1 cellular context compared by ENCODE assay signal in the genomic region with DNA sequence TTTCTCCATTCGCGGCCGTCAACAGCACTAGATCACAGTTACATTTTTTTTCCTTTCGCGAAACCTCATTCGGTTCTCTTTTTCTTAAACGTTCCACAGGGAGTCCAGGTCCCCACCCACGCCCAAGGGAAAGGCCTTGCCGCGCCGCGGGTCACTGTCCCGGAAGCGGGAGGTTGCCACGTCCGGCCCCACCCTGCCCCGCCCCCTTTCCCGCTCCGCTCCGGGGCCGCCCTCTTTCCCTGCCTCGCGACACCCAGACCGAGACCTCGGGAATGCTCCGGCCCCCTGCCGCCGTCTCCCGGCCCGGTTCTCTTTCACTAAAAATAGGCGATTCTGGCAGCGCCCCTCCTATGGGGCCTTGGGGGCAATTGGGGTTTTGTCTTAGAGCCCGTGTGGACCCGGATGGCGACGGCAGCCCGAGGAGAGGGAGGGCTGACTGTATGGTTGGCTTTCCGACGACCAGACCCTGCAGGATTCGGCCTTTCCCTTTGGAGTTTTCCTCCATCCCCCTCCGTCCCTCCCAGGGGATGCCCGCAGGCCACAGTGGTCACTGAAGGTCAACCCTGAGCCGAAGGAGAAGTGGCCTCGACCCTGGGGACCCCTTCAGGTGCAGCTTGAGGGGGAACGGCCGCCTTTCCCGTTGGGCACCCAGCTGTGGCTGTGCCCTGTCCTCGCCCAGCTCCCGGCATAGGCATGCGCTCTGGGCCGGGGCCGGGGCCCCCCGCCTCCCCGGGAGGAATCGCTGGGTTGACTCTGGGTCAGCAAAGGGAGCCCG.
TF ChIP-seq lines count a peak whose summit lies in the region.

No MANE protein-coding gene starts in this region.

TF ChIP-seq in K562, 482 proteins besides CTCF, POLR2A, EP300 and RAD21 (continued from another document and continues in another):
- TF ChIP-seq, protein P1, sequence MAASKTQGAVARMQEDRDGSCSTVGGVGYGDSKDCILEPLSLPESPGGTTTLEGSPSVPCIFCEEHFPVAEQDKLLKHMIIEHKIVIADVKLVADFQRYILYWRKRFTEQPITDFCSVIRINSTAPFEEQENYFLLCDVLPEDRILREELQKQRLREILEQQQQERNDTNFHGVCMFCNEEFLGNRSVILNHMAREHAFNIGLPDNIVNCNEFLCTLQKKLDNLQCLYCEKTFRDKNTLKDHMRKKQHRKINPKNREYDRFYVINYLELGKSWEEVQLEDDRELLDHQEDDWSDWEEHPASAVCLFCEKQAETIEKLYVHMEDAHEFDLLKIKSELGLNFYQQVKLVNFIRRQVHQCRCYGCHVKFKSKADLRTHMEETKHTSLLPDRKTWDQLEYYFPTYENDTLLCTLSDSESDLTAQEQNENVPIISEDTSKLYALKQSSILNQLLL (CRISPR knock-in tag; IDR thresholded peaks at IDR 0.05; ENCODE audit: borderline replicate concordance): no peak
- TF ChIP-seq, protein P2, sequence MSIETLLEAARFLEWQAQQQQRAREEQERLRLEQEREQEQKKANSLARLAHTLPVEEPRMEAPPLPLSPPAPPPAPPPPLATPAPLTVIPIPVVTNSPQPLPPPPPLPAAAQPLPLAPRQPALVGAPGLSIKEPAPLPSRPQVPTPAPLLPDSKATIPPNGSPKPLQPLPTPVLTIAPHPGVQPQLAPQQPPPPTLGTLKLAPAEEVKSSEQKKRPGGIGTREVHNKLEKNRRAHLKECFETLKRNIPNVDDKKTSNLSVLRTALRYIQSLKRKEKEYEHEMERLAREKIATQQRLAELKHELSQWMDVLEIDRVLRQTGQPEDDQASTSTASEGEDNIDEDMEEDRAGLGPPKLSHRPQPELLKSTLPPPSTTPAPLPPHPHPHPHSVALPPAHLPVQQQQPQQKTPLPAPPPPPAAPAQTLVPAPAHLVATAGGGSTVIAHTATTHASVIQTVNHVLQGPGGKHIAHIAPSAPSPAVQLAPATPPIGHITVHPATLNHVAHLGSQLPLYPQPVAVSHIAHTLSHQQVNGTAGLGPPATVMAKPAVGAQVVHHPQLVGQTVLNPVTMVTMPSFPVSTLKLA (conservative IDR thresholded peaks at IDR 0.05): peak; percentile 57 to 73
- TF ChIP-seq RNF2 (IDR thresholded peaks at IDR 0.05): 0 out of 2 replicates have a peak, but pooled peaks have one; percentile 41
- TF ChIP-seq NFXL1 (CRISPR knock-in tag; IDR thresholded peaks at IDR 0.05): 0 out of 2 replicates have a peak, but pooled peaks have one; percentile 45
- TF ChIP-seq RCOR1 (IDR thresholded peaks at IDR 0.05; ENCODE audit: borderline replicate concordance in 1 of 2, low read depth in 2 of 2, low read length in 2 of 2): peak in 1 of 2 experiments; percentile 17; a peak in 1 of 4 replicates
- no peak for TF ChIP-seq NR2C2 (CRISPR knock-in tag; IDR thresholded peaks at IDR 0.05)
- peak; percentile 88 for TF ChIP-seq NR2C2 (tag; IDR thresholded peaks at IDR 0.05)
- TF ChIP-seq EZH2 (IDR thresholded peaks at IDR 0.05; ENCODE audit: borderline replicate concordance, low read depth, low read length): no peak
- TF ChIP-seq, protein P3, sequence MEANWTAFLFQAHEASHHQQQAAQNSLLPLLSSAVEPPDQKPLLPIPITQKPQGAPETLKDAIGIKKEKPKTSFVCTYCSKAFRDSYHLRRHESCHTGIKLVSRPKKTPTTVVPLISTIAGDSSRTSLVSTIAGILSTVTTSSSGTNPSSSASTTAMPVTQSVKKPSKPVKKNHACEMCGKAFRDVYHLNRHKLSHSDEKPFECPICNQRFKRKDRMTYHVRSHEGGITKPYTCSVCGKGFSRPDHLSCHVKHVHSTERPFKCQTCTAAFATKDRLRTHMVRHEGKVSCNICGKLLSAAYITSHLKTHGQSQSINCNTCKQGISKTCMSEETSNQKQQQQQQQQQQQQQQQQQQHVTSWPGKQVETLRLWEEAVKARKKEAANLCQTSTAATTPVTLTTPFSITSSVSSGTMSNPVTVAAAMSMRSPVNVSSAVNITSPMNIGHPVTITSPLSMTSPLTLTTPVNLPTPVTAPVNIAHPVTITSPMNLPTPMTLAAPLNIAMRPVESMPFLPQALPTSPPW (CRISPR knock-in tag; IDR thresholded peaks at IDR 0.05): peak; percentile 77; the same call in 1 of the 2 replicates
- peak; percentile 39 for TF ChIP-seq PHF20 (IDR thresholded peaks at IDR 0.05; ENCODE audit: partially characterized antibody)
- TF ChIP-seq, protein P4, sequence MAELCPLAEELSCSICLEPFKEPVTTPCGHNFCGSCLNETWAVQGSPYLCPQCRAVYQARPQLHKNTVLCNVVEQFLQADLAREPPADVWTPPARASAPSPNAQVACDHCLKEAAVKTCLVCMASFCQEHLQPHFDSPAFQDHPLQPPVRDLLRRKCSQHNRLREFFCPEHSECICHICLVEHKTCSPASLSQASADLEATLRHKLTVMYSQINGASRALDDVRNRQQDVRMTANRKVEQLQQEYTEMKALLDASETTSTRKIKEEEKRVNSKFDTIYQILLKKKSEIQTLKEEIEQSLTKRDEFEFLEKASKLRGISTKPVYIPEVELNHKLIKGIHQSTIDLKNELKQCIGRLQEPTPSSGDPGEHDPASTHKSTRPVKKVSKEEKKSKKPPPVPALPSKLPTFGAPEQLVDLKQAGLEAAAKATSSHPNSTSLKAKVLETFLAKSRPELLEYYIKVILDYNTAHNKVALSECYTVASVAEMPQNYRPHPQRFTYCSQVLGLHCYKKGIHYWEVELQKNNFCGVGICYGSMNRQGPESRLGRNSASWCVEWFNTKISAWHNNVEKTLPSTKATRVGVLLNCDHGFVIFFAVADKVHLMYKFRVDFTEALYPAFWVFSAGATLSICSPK (IDR thresholded peaks at IDR 0.05; ENCODE audit: borderline replicate concordance): peak; percentile 39; the same call in 1 of the 2 replicates
- TF ChIP-seq ZNF274 (IDR thresholded peaks at IDR 0.05; ENCODE audit: borderline replicate concordance, low read depth, low read length): no peak
- TF ChIP-seq FOXK2 (conservative IDR thresholded peaks at IDR 0.05 in 1 of 2, IDR thresholded peaks at IDR 0.05 in 1 of 2; ENCODE audit: low read depth in 2 of 2): peak; percentile 11 to 74; a peak in 2 of 4 replicates
- TF ChIP-seq NBN (IDR thresholded peaks at IDR 0.05; ENCODE audit: low read depth): 0 out of 2 replicates have a peak, but pooled peaks have one; percentile 33
- TF ChIP-seq, protein P5, sequence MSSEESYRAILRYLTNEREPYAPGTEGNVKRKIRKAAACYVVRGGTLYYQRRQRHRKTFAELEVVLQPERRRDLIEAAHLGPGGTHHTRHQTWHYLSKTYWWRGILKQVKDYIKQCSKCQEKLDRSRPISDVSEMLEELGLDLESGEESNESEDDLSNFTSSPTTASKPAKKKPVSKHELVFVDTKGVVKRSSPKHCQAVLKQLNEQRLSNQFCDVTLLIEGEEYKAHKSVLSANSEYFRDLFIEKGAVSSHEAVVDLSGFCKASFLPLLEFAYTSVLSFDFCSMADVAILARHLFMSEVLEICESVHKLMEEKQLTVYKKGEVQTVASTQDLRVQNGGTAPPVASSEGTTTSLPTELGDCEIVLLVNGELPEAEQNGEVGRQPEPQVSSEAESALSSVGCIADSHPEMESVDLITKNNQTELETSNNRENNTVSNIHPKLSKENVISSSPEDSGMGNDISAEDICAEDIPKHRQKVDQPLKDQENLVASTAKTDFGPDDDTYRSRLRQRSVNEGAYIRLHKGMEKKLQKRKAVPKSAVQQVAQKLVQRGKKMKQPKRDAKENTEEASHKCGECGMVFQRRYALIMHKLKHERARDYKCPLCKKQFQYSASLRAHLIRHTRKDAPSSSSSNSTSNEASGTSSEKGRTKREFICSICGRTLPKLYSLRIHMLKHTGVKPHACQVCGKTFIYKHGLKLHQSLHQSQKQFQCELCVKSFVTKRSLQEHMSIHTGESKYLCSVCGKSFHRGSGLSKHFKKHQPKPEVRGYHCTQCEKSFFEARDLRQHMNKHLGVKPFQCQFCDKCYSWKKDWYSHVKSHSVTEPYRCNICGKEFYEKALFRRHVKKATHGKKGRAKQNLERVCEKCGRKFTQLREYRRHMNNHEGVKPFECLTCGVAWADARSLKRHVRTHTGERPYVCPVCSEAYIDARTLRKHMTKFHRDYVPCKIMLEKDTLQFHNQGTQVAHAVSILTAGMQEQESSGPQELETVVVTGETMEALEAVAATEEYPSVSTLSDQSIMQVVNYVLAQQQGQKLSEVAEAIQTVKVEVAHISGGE (CRISPR knock-in tag; IDR thresholded peaks at IDR 0.05): peak in 1 of 3 experiments; percentile 60; a peak in 2 of 6 replicates
- no peak for TF ChIP-seq ZNF134 (CRISPR knock-in tag; conservative IDR thresholded peaks at IDR 0.05)
- TF ChIP-seq ZNF780A (CRISPR knock-in tag; IDR thresholded peaks at IDR 0.05): no peak
- no peak for TF ChIP-seq ZNF707 (CRISPR knock-in tag; conservative IDR thresholded peaks at IDR 0.05)
- no peak for TF ChIP-seq DIDO1 (tag; IDR thresholded peaks at IDR 0.05; ENCODE audit: low read depth)
- TF ChIP-seq HNRNPLL (IDR thresholded peaks at IDR 0.05; ENCODE audit: low read depth, low read length, poor library complexity, severe bottlenecking): peak; percentile 1
- TF ChIP-seq, protein P6, sequence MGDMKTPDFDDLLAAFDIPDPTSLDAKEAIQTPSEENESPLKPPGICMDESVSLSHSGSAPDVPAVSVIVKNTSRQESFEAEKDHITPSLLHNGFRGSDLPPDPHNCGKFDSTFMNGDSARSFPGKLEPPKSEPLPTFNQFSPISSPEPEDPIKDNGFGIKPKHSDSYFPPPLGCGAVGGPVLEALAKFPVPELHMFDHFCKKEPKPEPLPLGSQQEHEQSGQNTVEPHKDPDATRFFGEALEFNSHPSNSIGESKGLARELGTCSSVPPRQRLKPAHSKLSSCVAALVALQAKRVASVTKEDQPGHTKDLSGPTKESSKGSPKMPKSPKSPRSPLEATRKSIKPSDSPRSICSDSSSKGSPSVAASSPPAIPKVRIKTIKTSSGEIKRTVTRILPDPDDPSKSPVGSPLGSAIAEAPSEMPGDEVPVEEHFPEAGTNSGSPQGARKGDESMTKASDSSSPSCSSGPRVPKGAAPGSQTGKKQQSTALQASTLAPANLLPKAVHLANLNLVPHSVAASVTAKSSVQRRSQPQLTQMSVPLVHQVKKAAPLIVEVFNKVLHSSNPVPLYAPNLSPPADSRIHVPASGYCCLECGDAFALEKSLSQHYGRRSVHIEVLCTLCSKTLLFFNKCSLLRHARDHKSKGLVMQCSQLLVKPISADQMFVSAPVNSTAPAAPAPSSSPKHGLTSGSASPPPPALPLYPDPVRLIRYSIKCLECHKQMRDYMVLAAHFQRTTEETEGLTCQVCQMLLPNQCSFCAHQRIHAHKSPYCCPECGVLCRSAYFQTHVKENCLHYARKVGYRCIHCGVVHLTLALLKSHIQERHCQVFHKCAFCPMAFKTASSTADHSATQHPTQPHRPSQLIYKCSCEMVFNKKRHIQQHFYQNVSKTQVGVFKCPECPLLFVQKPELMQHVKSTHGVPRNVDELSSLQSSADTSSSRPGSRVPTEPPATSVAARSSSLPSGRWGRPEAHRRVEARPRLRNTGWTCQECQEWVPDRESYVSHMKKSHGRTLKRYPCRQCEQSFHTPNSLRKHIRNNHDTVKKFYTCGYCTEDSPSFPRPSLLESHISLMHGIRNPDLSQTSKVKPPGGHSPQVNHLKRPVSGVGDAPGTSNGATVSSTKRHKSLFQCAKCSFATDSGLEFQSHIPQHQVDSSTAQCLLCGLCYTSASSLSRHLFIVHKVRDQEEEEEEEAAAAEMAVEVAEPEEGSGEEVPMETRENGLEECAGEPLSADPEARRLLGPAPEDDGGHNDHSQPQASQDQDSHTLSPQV (IDR thresholded peaks at IDR 0.05): peak; percentile 29; the same call in 1 of the 2 replicates
- TF ChIP-seq ZNF24 (IDR thresholded peaks at IDR 0.05): 0 out of 2 replicates have a peak, but pooled peaks have one; percentile 8
- TF ChIP-seq, protein P7, sequence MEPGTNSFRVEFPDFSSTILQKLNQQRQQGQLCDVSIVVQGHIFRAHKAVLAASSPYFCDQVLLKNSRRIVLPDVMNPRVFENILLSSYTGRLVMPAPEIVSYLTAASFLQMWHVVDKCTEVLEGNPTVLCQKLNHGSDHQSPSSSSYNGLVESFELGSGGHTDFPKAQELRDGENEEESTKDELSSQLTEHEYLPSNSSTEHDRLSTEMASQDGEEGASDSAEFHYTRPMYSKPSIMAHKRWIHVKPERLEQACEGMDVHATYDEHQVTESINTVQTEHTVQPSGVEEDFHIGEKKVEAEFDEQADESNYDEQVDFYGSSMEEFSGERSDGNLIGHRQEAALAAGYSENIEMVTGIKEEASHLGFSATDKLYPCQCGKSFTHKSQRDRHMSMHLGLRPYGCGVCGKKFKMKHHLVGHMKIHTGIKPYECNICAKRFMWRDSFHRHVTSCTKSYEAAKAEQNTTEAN (CRISPR knock-in tag; IDR thresholded peaks at IDR 0.05): 0 out of 2 replicates have a peak, but pooled peaks have one; percentile 58
- peak; percentile 20; the same call in 1 of the 2 replicates for TF ChIP-seq NFIC (IDR thresholded peaks at IDR 0.05)
- TF ChIP-seq, protein P8, sequence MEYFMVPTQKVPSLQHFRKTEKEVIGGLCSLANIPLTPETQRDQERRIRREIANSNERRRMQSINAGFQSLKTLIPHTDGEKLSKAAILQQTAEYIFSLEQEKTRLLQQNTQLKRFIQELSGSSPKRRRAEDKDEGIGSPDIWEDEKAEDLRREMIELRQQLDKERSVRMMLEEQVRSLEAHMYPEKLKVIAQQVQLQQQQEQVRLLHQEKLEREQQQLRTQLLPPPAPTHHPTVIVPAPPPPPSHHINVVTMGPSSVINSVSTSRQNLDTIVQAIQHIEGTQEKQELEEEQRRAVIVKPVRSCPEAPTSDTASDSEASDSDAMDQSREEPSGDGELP (CRISPR knock-in tag; IDR thresholded peaks at IDR 0.05; ENCODE audit: borderline replicate concordance): 0 out of 2 replicates have a peak, but pooled peaks have one; percentile 29
- peak; percentile 65 for TF ChIP-seq CCNT2 (IDR thresholded peaks at IDR 0.05; ENCODE audit: borderline replicate concordance, extremely low read depth, insufficient read length, low read depth, low read length)
- TF ChIP-seq CEBPB (tag; IDR thresholded peaks at IDR 0.05): no peak
- TF ChIP-seq MAFF (IDR thresholded peaks at IDR 0.05; ENCODE audit: low read length): peak; percentile 5; the same call in 1 of the 2 replicates
- peak; percentile 97 for TF ChIP-seq EGR1 (conservative IDR thresholded peaks at IDR 0.05)
- 0 out of 2 replicates have a peak, but pooled peaks have one; percentile 26 for TF ChIP-seq ZNF766 (CRISPR knock-in tag; conservative IDR thresholded peaks at IDR 0.05)
- TF ChIP-seq SMAD1 (IDR thresholded peaks at IDR 0.05; ENCODE audit: low read depth, low read length, partially characterized antibody): peak; percentile 70
- TF ChIP-seq POLR2H (tag; IDR thresholded peaks at IDR 0.05; ENCODE audit: low read depth): peak; percentile 90
- TF ChIP-seq, protein P9, sequence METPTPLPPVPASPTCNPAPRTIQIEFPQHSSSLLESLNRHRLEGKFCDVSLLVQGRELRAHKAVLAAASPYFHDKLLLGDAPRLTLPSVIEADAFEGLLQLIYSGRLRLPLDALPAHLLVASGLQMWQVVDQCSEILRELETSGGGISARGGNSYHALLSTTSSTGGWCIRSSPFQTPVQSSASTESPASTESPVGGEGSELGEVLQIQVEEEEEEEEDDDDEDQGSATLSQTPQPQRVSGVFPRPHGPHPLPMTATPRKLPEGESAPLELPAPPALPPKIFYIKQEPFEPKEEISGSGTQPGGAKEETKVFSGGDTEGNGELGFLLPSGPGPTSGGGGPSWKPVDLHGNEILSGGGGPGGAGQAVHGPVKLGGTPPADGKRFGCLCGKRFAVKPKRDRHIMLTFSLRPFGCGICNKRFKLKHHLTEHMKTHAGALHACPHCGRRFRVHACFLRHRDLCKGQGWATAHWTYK (CRISPR knock-in tag; IDR thresholded peaks at IDR 0.05): peak; percentile 62
- peak; percentile 83 for TF ChIP-seq ETV1 (tag; conservative IDR thresholded peaks at IDR 0.05; ENCODE audit: low read depth)
- TF ChIP-seq NUFIP1 (IDR thresholded peaks at IDR 0.05; ENCODE audit: partially characterized antibody): no peak
